Comparison of ENCODE assay signal across 8 cellular contexts in genomic region chr5:135457424-135458071, GRCh38. TPM values are rescaled to one million over a fixed set of nuclear protein-coding genes. Genes with fewer than 3 reads are reported as not detected.
DNase-seq lines count a peak whose midpoint lies in the region; ATAC-seq and TF ChIP-seq lines count a peak whose summit lies in the region.

No MANE protein-coding gene starts in this region.

- POLR2A ChIA-PET in Caco-2 (lab: Charles Lee) = no interaction called here

- H3K9me3 ChIP-seq in Caco-2 (no peaks in the 10 kb centered on the region), prostate gland (no peaks in the 10 kb centered on the region)

- CTCF ChIA-PET in Caco-2 (lab: Charles Lee) = interaction anchor here (0.6 to 2.8 kb wide), 12 partner anchors 8 to 377 kb away, joined by 3 to 19 read pairs (median 6); partner anchors contain the start of genes DCANP1 and SLC25A48

- peak; percentile 62 for ATAC-seq in GM19467 (IDR thresholded peaks at IDR 0.05; ENCODE audit: unreplicated experiment)

- H3K4me3 Mint-ChIP-seq in Caco-2 (ENCODE audit: unreplicated experiment) = no peak overlapping the region

- TF ChIP-seq CTCF in Caco-2 (IDR thresholded peaks at IDR 0.05; ENCODE audit: insufficient read depth in 1 of 2, low read depth in 1 of 2, low read length in 1 of 2, severe bottlenecking in 1 of 2, unreplicated experiment in 1 of 2) (peak; percentile 54 to 85), prostate gland (IDR thresholded peaks at IDR 0.05) (peak; percentile 21 to 59 (median 34))

- no peaks in the 10 kb centered on the region for H3K9me3 Mint-ChIP-seq in Caco-2 (ENCODE audit: unreplicated experiment)

- H3K27me3 Mint-ChIP-seq in Caco-2 (ENCODE audit: insufficient read depth, unreplicated experiment) = peaks cover 16% of the 10 kb centered on the region

- H3K4me1 ChIP-seq in Caco-2 (peaks cover 3% of the 10 kb centered on the region; the same call in 1 of the 2 replicates), prostate gland (replicated peaks) (no peaks in the 10 kb centered on the region)

- H3K4me3 ChIP-seq in Caco-2 (ENCODE audit: low read depth, low read length) (no peak overlapping the region), prostate gland (no peak overlapping the region)

- no peaks in the 10 kb centered on the region for H3K27me3 ChIP-seq in Caco-2 (replicated peaks; ENCODE audit: control insufficient read depth, insufficient read depth, low read length)
- peaks cover 2% of the 10 kb centered on the region for H3K27me3 ChIP-seq in prostate gland (replicated peaks; ENCODE audit: insufficient read depth)

- 47% methylated on average over 9 of the region's 9 CpGs for WGBS in prostate gland

- H3K36me3 ChIP-seq in Caco-2 (ENCODE audit: control insufficient read depth, insufficient read depth, low read length) = no peaks in the 10 kb centered on the region
- no peaks in the 10 kb centered on the region for H3K36me3 ChIP-seq in prostate gland

- no peaks in the 10 kb centered on the region for H3K4me1 Mint-ChIP-seq in Caco-2 (ENCODE audit: low read depth, unreplicated experiment)

- intact Hi-C loops in Caco-2 (cut with micrococcal nuclease; ENCODE audit: unreplicated experiment) (no loop called here), head of caudate nucleus (cut with DNase I) (no loop called here), prostate gland (cut with DNase I) (no loop called here)

- H3K27ac ChIP-seq in prostate gland = no peak overlapping the region

- H3K36me3 Mint-ChIP-seq in Caco-2 (ENCODE audit: insufficient read depth, unreplicated experiment) = no peaks in the 10 kb centered on the region

- TF ChIP-seq POLR2A in prostate gland (IDR thresholded peaks at IDR 0.05) = no peak

- no TSS peak for BruUV-seq in Caco-2 (replicated peaks; lab: Mats Ljungman, UMichigan)

- DNase-seq in Caco-2 (peak; percentile 69 to 72), HT1080 (ENCODE audit: low read depth) (peak; percentile 54), RPMI8226 (peak; percentile 75), head of caudate nucleus (peak in 39 of 42 donors; percentile 29 to 83 (median 58)), prostate gland (ENCODE audit: low spot score) (peak; percentile 22), cortex of kidney (lab: John Stamatoyannopoulos, UW) (no peak)
- DNase-seq in activated T-helper 9 cell treated with anti-CD3 and anti-CD28 coated beads, Interleukin-2, amount 50 U/mL, for 16 hours (ENCODE audit: low read depth) = peak; percentile 29

- no peak overlapping the region for H3K27ac Mint-ChIP-seq in Caco-2 (ENCODE audit: unreplicated experiment)

RNA-seq across cellular contexts. Expression of gene TIFAB, which starts 5.4 kb away (rescaled TPM):
- total RNA-seq in Caco-2 (2022) (not detected in 2 replicates), prostate gland (not detected)
- total RNA-seq in HT1080 (2014; rRNA removed; shearing (Covaris generic)) = not detected in 2 replicates
- not detected in 2 replicates for polyA plus RNA-seq in HT1080 (2015; cell fraction: cytosol; rRNA removed)
- polyA plus RNA-seq in HT1080 (2015; cell fraction: nucleus; rRNA removed) = not detected in 2 replicates

RNA-seq across cellular contexts. Expression of gene DCANP1, which starts 10.4 kb away (rescaled TPM):
- not detected in 2 replicates for total RNA-seq in Caco-2 (2022)
- total RNA-seq in HT1080 (2014; rRNA removed; shearing (Covaris generic)) = not detected in 2 replicates
- polyA plus RNA-seq in HT1080 (2015; cell fraction: cytosol; rRNA removed) = not detected in 2 replicates
- not detected in 2 replicates for polyA plus RNA-seq in HT1080 (2015; cell fraction: nucleus; rRNA removed)
- not detected for total RNA-seq in prostate gland

RNA-seq across cellular contexts. Expression of gene MACROH2A1, which starts 58.5 kb away (rescaled TPM):
- total RNA-seq in Caco-2 (2022) = 236 and 269 TPM in 2 replicates
- total RNA-seq in HT1080 (2014; rRNA removed; shearing (Covaris generic)) = 311 and 355 TPM in 2 replicates
- polyA plus RNA-seq in HT1080 (2015; cell fraction: cytosol; rRNA removed) = 178 and 196 TPM in 2 replicates
- 265 and 281 TPM in 2 replicates for polyA plus RNA-seq in HT1080 (2015; cell fraction: nucleus; rRNA removed)
- total RNA-seq in prostate gland = 100 to 1,000 TPM; 189 to 191 TPM
